Comparison of ENCODE assay signal across 14 cellular contexts in genomic region chr10:33249659-33250058, GRCh38.
DNase-seq lines count a peak whose midpoint lies in the region; ATAC-seq, FAIRE-seq and TF ChIP-seq lines count a peak whose summit lies in the region.
"Had no signal": no experiment of that assay in that cellular context is flagged by ENCODE, and none has a peak within 500 bp of the region (broad histone marks: within the 10 kb centered on the region; RNA-seq: fewer than 3 reads in every experiment).

No MANE protein-coding gene starts in this region.

- no peak for DNase-seq in CD4-positive, alpha-beta T cell
- DNase-seq in Kasumi-1 (lab: John Stamatoyannopoulos, UW) = peak; percentile 84 to 91
- DNase-seq in endothelial cell of umbilical vein (ENCODE audit: low read depth, low spot score) = peak; percentile 97
- no peak for DNase-seq in nephron progenitor cell
- no peak for DNase-seq in cerebellar cortex (ENCODE audit: low spot score)
- DNase-seq in NOMO-1 (lab: John Stamatoyannopoulos, UW; ENCODE audit: unreplicated experiment in 2 of 2) = no peak
- no peak for DNase-seq in GM10248 (ENCODE audit: extremely low spot score)
- DNase-seq: activated effector memory CD4-positive, alpha-beta T cell treated with anti-CD3 and anti-CD28 coated beads, Interleukin-2, amount 50 U/mL, for 16 hours; HCEC 1CT; NCI-H1105; stimulated activated CD4-positive, alpha-beta T cell treated with anti-CD3 and anti-CD28 coated beads, Interleukin-4, amount 100 ng/mL, for 4 hours; stimulated activated naive B cell treated with anti-CD40 and anti-IgM and Interleukin-4, amounts not matched to agents 10 μg/mL and 1 μg/mL and 100 μg/mL, for 72 hours had no signal

- no peak for TF ChIP-seq CTCF in CD4-positive, alpha-beta T cell (IDR thresholded peaks at IDR 0.05)
- TF ChIP-seq CTCF in endothelial cell of umbilical vein (IDR thresholded peaks at IDR 0.05; ENCODE audit: extremely low read depth in 1 of 2, insufficient read depth in 1 of 2, low read depth in 1 of 2, low read length in 2 of 2) (no peak), nephron progenitor cell (IDR thresholded peaks at IDR 0.05) (no peak), GM10248 (IDR thresholded peaks at IDR 0.05; ENCODE audit: control extremely low read depth, extremely low read depth, low read depth, missing control alignments) (no peak)

- peaks cover 28% of the 10 kb centered on the region for H3K79me2 ChIP-seq in endothelial cell of umbilical vein (ENCODE audit: control insufficient read depth, insufficient read depth, low read length)

- no peak overlapping the region for H2AFZ ChIP-seq in endothelial cell of umbilical vein (ENCODE audit: low read depth, low read length)

- intact Hi-C loops in CD4-positive, alpha-beta T cell (cut with DNase I, micrococcal nuclease) = loop anchor here in 1 of 2 experiments (5.0 kb wide), 1 partner anchor 83 kb away; the partner anchor contains the start of gene NRP1
- intact Hi-C loops in endothelial cell of umbilical vein (cut with micrococcal nuclease) = loop anchor here (1.0 to 5.0 kb wide), 7 partner anchors 15 to 292 kb away; partner anchors contain the start of gene ITGB1

- no peaks in the 10 kb centered on the region for H3K27me3 Mint-ChIP-seq in CD4-positive, alpha-beta T cell
- H3K27me3 Mint-ChIP-seq in nephron progenitor cell (ENCODE audit: low read depth, poor library complexity) = peaks cover 7% of the 10 kb centered on the region

- peaks cover 3% of the 10 kb centered on the region for H3K9me3 Mint-ChIP-seq in CD4-positive, alpha-beta T cell
- H3K9me3 Mint-ChIP-seq in nephron progenitor cell = no peaks in the 10 kb centered on the region
- H3K9me3 Mint-ChIP-seq: central memory CD8-positive, alpha-beta T cell had no signal

- TF ChIP-seq POLR2A in endothelial cell of umbilical vein (IDR thresholded peaks at IDR 0.05; ENCODE audit: low read depth, low read length) = peak; percentile 69

- H3K36me3 Mint-ChIP-seq in CD4-positive, alpha-beta T cell (ENCODE audit: low read depth) = no peaks in the 10 kb centered on the region
- H3K36me3 Mint-ChIP-seq in nephron progenitor cell (ENCODE audit: low read depth) = peaks cover 94% of the 10 kb centered on the region

- peaks cover 20 to 30% of the 10 kb centered on the region in 2 experiments for H3K36me3 ChIP-seq in endothelial cell of umbilical vein (ENCODE audit: control insufficient read depth in 2 of 2, extremely low read depth in 1 of 2, insufficient read depth in 2 of 2, low read length in 2 of 2)

- H4K20me1 ChIP-seq in endothelial cell of umbilical vein (replicated peaks; ENCODE audit: control insufficient read depth, extremely low read depth, insufficient read depth, low read length) = no peaks in the 10 kb centered on the region

- H3K4me3 ChIP-seq in endothelial cell of umbilical vein (replicated peaks in 1 of 3; ENCODE audit: insufficient read depth in 1 of 3, low read depth in 1 of 3, low read length in 3 of 3) = no peak overlapping the region

- peaks cover 74% of the 10 kb centered on the region for H3K4me1 ChIP-seq in endothelial cell of umbilical vein (ENCODE audit: control insufficient read depth, extremely low read depth, insufficient read depth, low read length)

- CTCF ChIA-PET in CD4-positive, alpha-beta T cell (lab: Charles Lee) = interaction anchor here (0.7 to 2.5 kb wide), 3 partner anchors 11 to 94 kb away, joined by 3 to 15 read pairs (median 4); no protein-coding TSS in a partner anchor
- CTCF ChIA-PET in endothelial cell of umbilical vein (lab: Charles Lee) (interaction anchor here (0.9 to 2.8 kb wide), 17 partner anchors 9 to 1387 kb away, joined by 3 to 20 read pairs (median 4); partner anchors contain the start of gene NRP1), GM10248 (lab: Yijun Ruan, JAX) (interaction anchor here (1.0 kb wide), 1 partner anchor 10 kb away, joined by 3 read pairs; no protein-coding TSS in a partner anchor)

- H3K9me1 ChIP-seq in endothelial cell of umbilical vein (replicated peaks; ENCODE audit: control insufficient read depth, extremely low read depth, insufficient read depth, low read length) = no peaks in the 10 kb centered on the region

- FAIRE-seq in endothelial cell of umbilical vein (lab: Jason Lieb, UNC) = peak; percentile 97

- H3K27ac ChIP-seq in CD4-positive, alpha-beta T cell (ENCODE audit: low read depth, low read length) = no peak overlapping the region
- peak overlapping the region; percentile 100 for H3K27ac ChIP-seq in endothelial cell of umbilical vein (ENCODE audit: insufficient read depth, low read depth, low read length)

- peak overlapping the region; percentile 79 for H3K4me3 Mint-ChIP-seq in CD4-positive, alpha-beta T cell
- no peak overlapping the region for H3K4me3 Mint-ChIP-seq in nephron progenitor cell
- H3K4me3 Mint-ChIP-seq: central memory CD8-positive, alpha-beta T cell had no signal

- POLR2A ChIA-PET in CD4-positive, alpha-beta T cell (lab: Charles Lee) = interaction anchor here (0.6 to 1.9 kb wide), 6 partner anchors 11 to 905 kb away, joined by 3 to 6 read pairs (median 4); no protein-coding TSS in a partner anchor
- POLR2A ChIA-PET in endothelial cell of umbilical vein (lab: Charles Lee) = interaction anchor here (0.9 to 1.3 kb wide), 3 partner anchors 10 to 35 kb away, joined by 3 to 11 read pairs (median 5); no protein-coding TSS in a partner anchor
- POLR2A ChIA-PET in GM10248 (lab: Yijun Ruan, JAX) = no interaction called here

- peak overlapping the region; percentile 79 for H3K4me2 ChIP-seq in endothelial cell of umbilical vein (ENCODE audit: insufficient read depth, low read length)

- H3K27me3 ChIP-seq in CD4-positive, alpha-beta T cell (ENCODE audit: control insufficient read depth, insufficient read depth, low read length) = no peaks in the 10 kb centered on the region
- H3K27me3 ChIP-seq in endothelial cell of umbilical vein (ENCODE audit: control insufficient read depth in 2 of 2, insufficient read depth in 2 of 2, low read length in 2 of 2) = no peaks in the 10 kb centered on the region

- peak overlapping the region; percentile 82 for H3K27ac Mint-ChIP-seq in CD4-positive, alpha-beta T cell
- H3K27ac Mint-ChIP-seq in nephron progenitor cell = peak overlapping the region; percentile 83
- H3K27ac Mint-ChIP-seq: stimulated activated naive B cell treated with anti-CD40 and anti-IgM and Interleukin-4, amounts not matched to agents 10 μg/mL and 1 μg/mL and 100 μg/mL, for 72 hours had no signal

- no peak for ATAC-seq in CD4-positive, alpha-beta T cell (ENCODE audit: poor library complexity)
- ATAC-seq in GM19328 (IDR thresholded peaks at IDR 0.05; ENCODE audit: unreplicated experiment) = no peak
- ATAC-seq: stimulated activated naive B cell treated with anti-CD40 and anti-IgM and Interleukin-4, amounts not matched to agents 10 μg/mL and 1 μg/mL and 100 μg/mL, for 72 hours had no signal

- dilution Hi-C loops in endothelial cell of umbilical vein (cut with MboI; ENCODE audit: extremely low pct_ligation_motif_present, low sequenced_read_pairs) = no loop called here

- H3K9ac ChIP-seq in endothelial cell of umbilical vein (replicated peaks; ENCODE audit: extremely low read depth, insufficient read depth, low read length) = peak overlapping the region; percentile 90

- peaks cover 69% of the 10 kb centered on the region for H3K4me1 Mint-ChIP-seq in CD4-positive, alpha-beta T cell (ENCODE audit: low read depth)
- peaks cover 33% of the 10 kb centered on the region for H3K4me1 Mint-ChIP-seq in nephron progenitor cell

- H3K9me3 ChIP-seq in CD4-positive, alpha-beta T cell (ENCODE audit: control insufficient read depth, low read length) = no peaks in the 10 kb centered on the region
- H3K9me3 ChIP-seq in endothelial cell of umbilical vein (replicated peaks; ENCODE audit: control insufficient read depth, insufficient read depth, low read length) = no peaks in the 10 kb centered on the region

- BruUV-seq in endothelial cell of umbilical vein (replicated peaks; lab: Mats Ljungman, UMichigan) = no TSS peak

TF ChIP-seq in endothelial cell of umbilical vein, 7 proteins besides CTCF, POLR2A, EP300 and RAD21:
- peak; percentile 81 for TF ChIP-seq GATA2 (IDR thresholded peaks at IDR 0.05; ENCODE audit: insufficient read depth, insufficient read length, low read depth, low read length)
- TF ChIP-seq EZH2 (IDR thresholded peaks at IDR 0.05; ENCODE audit: borderline replicate concordance, low read depth, low read length, severe bottlenecking) = no peak
- TF ChIP-seq FOS (IDR thresholded peaks at IDR 0.05; ENCODE audit: borderline replicate concordance, insufficient read depth, low read length) = peak; percentile 79
- peak; percentile 77 for TF ChIP-seq JUN (IDR thresholded peaks at IDR 0.05; ENCODE audit: borderline replicate concordance, insufficient read depth, insufficient read length, low read depth)
- peak; percentile 91 for TF ChIP-seq POLR2AphosphoS5 (IDR thresholded peaks at IDR 0.05; ENCODE audit: insufficient read depth, low read depth, low read length)
- TF ChIP-seq MYC (IDR thresholded peaks at IDR 0.05; ENCODE audit: low read depth, low read length) = no peak
- no peak for TF ChIP-seq MAX (IDR thresholded peaks at IDR 0.05; ENCODE audit: insufficient read depth, insufficient read length)

Comparison
In these comparisons a context has a peak if more than half of its experiments do, and no peak if none do; other contexts are left out.
1. DNase-seq: peak in Kasumi-1 (2 of 2) and endothelial cell of umbilical vein (single experiment); none in CD4-positive, alpha-beta T cell (0 of 10), nephron progenitor cell (single experiment), cerebellar cortex (single experiment), NOMO-1 (0 of 2) and GM10248 (single experiment).